ENCODE assay signal across 19 cellular contexts in genomic region chr15:68543546-68544008, GRCh38. TPM values are rescaled to one million over a fixed set of nuclear protein-coding genes. Genes with fewer than 3 reads are reported as not detected.
DNase-seq lines count a peak whose midpoint lies in the region; ATAC-seq and TF ChIP-seq lines count a peak whose summit lies in the region.
"Had no signal": no experiment of that assay in that cellular context is flagged by ENCODE, and none has a peak within 500 bp of the region (broad histone marks: within the 10 kb centered on the region; RNA-seq: fewer than 3 reads in every experiment).

No MANE protein-coding gene starts in this region.

- H3K36me3 Mint-ChIP-seq in endothelial cell (ENCODE audit: low read depth, unreplicated experiment), result no peaks in the 10 kb centered on the region
- H3K36me3 Mint-ChIP-seq: brain had no signal

- no peak for TF ChIP-seq POLR2A in thyroid gland (IDR thresholded peaks at IDR 0.05)

- peaks cover 4% of the 10 kb centered on the region for H3K27me3 Mint-ChIP-seq in endothelial cell (ENCODE audit: unreplicated experiment)

- H3K79me1 ChIP-seq in mesendoderm (ENCODE audit: low read length), result no peaks in the 10 kb centered on the region

- no peak overlapping the region for H4K8ac ChIP-seq in mesendoderm (ENCODE audit: low read depth, low read length)

- H3K4ac ChIP-seq in mesendoderm (ENCODE audit: low read depth, low read length), result no peak overlapping the region

- DNase-seq in M059J (ENCODE audit: low read depth) (peak; percentile 50), fibroblast of mammary gland (ENCODE audit: low read depth) (peak; percentile 23), mesendoderm (no peak), tibial artery (no peak), endothelial cell (ENCODE audit: low spot score) (no peak), thyroid gland (no peak), caudate nucleus (lab: John Stamatoyannopoulos, UW) (no peak)
- DNase-seq: activated CD4-positive, alpha-beta T cell treated with anti-CD3 and anti-CD28 coated beads for 1 hour; activated CD8-positive, alpha-beta memory T cell treated with anti-CD3 and anti-CD28 coated beads, Interleukin-2, amount 50 U/mL, for 4 hours; activated naive CD4-positive, alpha-beta T cell treated with Interleukin-2 at 50 U/mL for 16 hours; BE2C; DMS153; NCI-H1092 treated with DMSO at 0.1 percent for 48 hours; occipital lobe; SHP77 treated with DMSO at 0.1 percent for 48 hours; stimulated activated naive CD4-positive, alpha-beta T cell had no signal

- H3K36me3 ChIP-seq in mesendoderm (ENCODE audit: control insufficient read depth, insufficient read depth, low read length) (no peaks in the 10 kb centered on the region), tibial artery (no peaks in the 10 kb centered on the region), thyroid gland (no peaks in the 10 kb centered on the region)
- H3K36me3 ChIP-seq: BE2C had no signal

- no peaks in the 10 kb centered on the region for H3K79me2 ChIP-seq in mesendoderm (ENCODE audit: control insufficient read depth, insufficient read depth, low read length)

- no peak overlapping the region for H2BK120ac ChIP-seq in mesendoderm (ENCODE audit: low read depth, low read length)

- H3K27ac Mint-ChIP-seq in endothelial cell (ENCODE audit: unreplicated experiment), result no peak overlapping the region
- H3K27ac Mint-ChIP-seq: brain had no signal

- no peak for TF ChIP-seq CTCF in fibroblast of mammary gland (conservative IDR thresholded peaks at IDR 0.05; ENCODE audit: control insufficient read depth, insufficient read depth, low read depth, low read length)
- no peak for TF ChIP-seq CTCF in tibial artery (IDR thresholded peaks at IDR 0.05)
- no peak for TF ChIP-seq CTCF in endothelial cell (IDR thresholded peaks at IDR 0.05; ENCODE audit: unreplicated experiment)
- no peak for TF ChIP-seq CTCF in thyroid gland (IDR thresholded peaks at IDR 0.05)

- no peak overlapping the region for H2BK15ac ChIP-seq in mesendoderm (replicated peaks; ENCODE audit: low read depth)

- intact Hi-C loops in tibial artery (cut with DNase I; ENCODE audit: low total_unique reads) (no loop called here), thyroid gland (cut with DNase I) (no loop called here)

- H3K9me3 ChIP-seq in tibial artery (peaks cover 0 to 7% (median 0%) of the 10 kb centered on the region in 3 donors), thyroid gland (no peaks in the 10 kb centered on the region)
- H3K9me3 ChIP-seq: BE2C had no signal

- WGBS in mesendoderm (ENCODE audit: extremely low coverage, insufficient coverage, low lambda C conversion rate), result no CpG with 5 or more reads among the region's 7 CpGs
- 89 to 90% methylated on average over 7 of the region's 7 CpGs for WGBS in thyroid gland, 2 donors

- H3K4me1 Mint-ChIP-seq in endothelial cell (ENCODE audit: unreplicated experiment), result no peaks in the 10 kb centered on the region
- H3K4me1 Mint-ChIP-seq: brain had no signal

- H3K27me3 ChIP-seq in mesendoderm (ENCODE audit: insufficient read depth, low read length, poor library complexity) (no peaks in the 10 kb centered on the region), tibial artery (no peaks in the 10 kb centered on the region), thyroid gland (no peaks in the 10 kb centered on the region)
- H3K27me3 ChIP-seq: BE2C had no signal

- no peak overlapping the region for H3K4me2 ChIP-seq in mesendoderm (ENCODE audit: low read length)

- H4K5ac ChIP-seq in mesendoderm (ENCODE audit: low read length), result no peak overlapping the region

- H3K4me3 Mint-ChIP-seq in endothelial cell (ENCODE audit: unreplicated experiment), result no peak overlapping the region
- H3K4me3 Mint-ChIP-seq: brain had no signal

- no peak overlapping the region for H3K4me3 ChIP-seq in fibroblast of mammary gland (ENCODE audit: control insufficient read depth, low read depth, low read length)
- no peak overlapping the region for H3K4me3 ChIP-seq in mesendoderm (ENCODE audit: low read length)
- H3K4me3 ChIP-seq in tibial artery, result no peak overlapping the region
- H3K4me3 ChIP-seq in thyroid gland (replicated peaks in 1 of 3), result no peak overlapping the region
- H3K4me3 ChIP-seq: K562 had no signal

- peak overlapping the region; percentile 0 for H2AK5ac ChIP-seq in mesendoderm (ENCODE audit: low read length)

- peak overlapping the region; percentile 75 for H3K56ac ChIP-seq in mesendoderm (ENCODE audit: low read length)

- H3K9ac ChIP-seq in mesendoderm (ENCODE audit: low read length), result no peak overlapping the region

- H3K4me1 ChIP-seq in mesendoderm (ENCODE audit: control insufficient read depth, low read depth, low read length) (peaks cover 7% of the 10 kb centered on the region), tibial artery (peaks cover 0 to 20% (median 13%) of the 10 kb centered on the region in 4 donors), thyroid gland (peaks cover 0 to 10% of the 10 kb centered on the region in 2 donors)
- H3K4me1 ChIP-seq: BE2C had no signal

- H3K18ac ChIP-seq in mesendoderm (ENCODE audit: low read length), result peak overlapping the region; percentile 9

- no peaks in the 10 kb centered on the region for H3K9me3 Mint-ChIP-seq in endothelial cell (ENCODE audit: unreplicated experiment)

- no peak overlapping the region for H3K23ac ChIP-seq in mesendoderm (ENCODE audit: low read length)

- no peak for ATAC-seq in GM18868 (IDR thresholded peaks at IDR 0.05; ENCODE audit: unreplicated experiment)
- ATAC-seq: K562 had no signal

- H3K27ac ChIP-seq in mesendoderm (ENCODE audit: low read depth, low read length) (peak overlapping the region; percentile 55), tibial artery (peak overlapping the region; percentile 64 to 68), thyroid gland (peak overlapping the region in 1 of 3 donors; percentile 33), caudate nucleus (ENCODE audit: low read depth, low read length) (no peak overlapping the region)

- H2BK5ac ChIP-seq in mesendoderm (ENCODE audit: low read length), result peak overlapping the region; percentile 81

RNA-seq across cellular contexts. Expression of gene CORO2B, which starts 35.2 kb away (rescaled TPM):
- 6.7 and 10.5 TPM in 2 replicates for total RNA-seq in M059J (2014; rRNA removed; shearing (Covaris generic))
- polyA plus RNA-seq in mesendoderm (2013, experiment 1 of 2), result 1.9 TPM
- 1.8 TPM for polyA plus RNA-seq in mesendoderm (2013, experiment 2 of 2)
- 71.7 TPM for total RNA-seq in endothelial cell (ENCODE audit: unreplicated experiment)
- 1 to 10 TPM; 3.1 to 9.6 (median 8.6) TPM for total RNA-seq in thyroid gland
- total RNA-seq: K562 had no signal
- polyA plus RNA-seq: K562 had no signal

Comparison
In these comparisons a context has a peak if more than half of its experiments do, and no peak if none do; other contexts are left out.
1. DNase-seq: peak in M059J (single experiment) and fibroblast of mammary gland (single experiment); none in mesendoderm (single experiment), tibial artery (0 of 2), endothelial cell (single experiment), thyroid gland (0 of 2) and caudate nucleus (0 of 61).